ENCODE assay signal across 8 cellular contexts in genomic region chr5:159207616-159208507, GRCh38.
A peak's percentile ranks its signal among the peaks of the same experiment; 100 is the strongest.
DNase-seq lines count a peak whose midpoint lies in the region; ATAC-seq lines count a peak whose summit lies in the region.

No MANE protein-coding gene starts in this region.

- peak; percentile 76 for DNase-seq in NK-92 treated with Interleukin-12 subunit alpha and Interleukin-12 subunit beta, amount 100 ng/mL, for 24 hours (lab: John Stamatoyannopoulos, UW)
- DNase-seq in NK-92 (lab: John Stamatoyannopoulos, UW; ENCODE audit: unreplicated experiment) (no peak), NCI-H2227 (lab: John Stamatoyannopoulos, UW; ENCODE audit: unreplicated experiment) (peak; percentile 69), caudate nucleus (lab: John Stamatoyannopoulos, UW) (peak in 60 of 61 donors; percentile 18 to 92 (median 72)), islet precursor cell (peak; percentile 91)
- peak; percentile 29 to 65 (median 50) for DNase-seq in activated CD4-positive, CD25-positive, alpha-beta regulatory T cell (lab: John Stamatoyannopoulos, UW)
- peak; percentile 73 for DNase-seq in stimulated activated CD4-positive, alpha-beta T cell treated with anti-CD3 and anti-CD28 coated beads, Interleukin-12 subunit alpha, Interleukin-12 subunit beta, amount 100 ng/mL, for 4 hours

- peak; percentile 38 for ATAC-seq in HG03039 (IDR thresholded peaks at IDR 0.05; ENCODE audit: unreplicated experiment)

- peak overlapping the region; percentile 90 for H3K27ac ChIP-seq in caudate nucleus (ENCODE audit: low read depth, low read length)
